In genomic region chr19:7856679-7857663, GRCh38 we compare ENCODE assay signal across 18 cellular contexts. TPM values are rescaled to one million over a fixed set of nuclear protein-coding genes. Genes with fewer than 3 reads are reported as not detected.
"Had no signal": no experiment of that assay in that cellular context is flagged by ENCODE, and none has a peak within 500 bp of the region (broad histone marks: within the 10 kb centered on the region; RNA-seq: fewer than 3 reads in every experiment).

No MANE protein-coding gene starts in this region.

- H3K4me3 Mint-ChIP-seq: activated CD8-positive, alpha-beta memory T cell treated with anti-CD3 and anti-CD28 coated beads, Interleukin-2, amount 10 ng/mL, durations not matched to agents 7 days and 5 days; activated naive CD8-positive, alpha-beta T cell treated with anti-CD3 and anti-CD28 coated beads for 36 hours; immature natural killer cell; natural killer cell; type B pancreatic cell had no signal

- DNase-seq: activated CD4-positive, alpha-beta T cell treated with anti-CD3 and anti-CD28 coated beads for 1 hour; activated CD4-positive, alpha-beta T cell treated with anti-CD3 and anti-CD28 coated beads, Interleukin-2, amount 50 U/mL, for 48 hours; activated CD8-positive, alpha-beta memory T cell treated with anti-CD3 and anti-CD28 coated beads, Interleukin-2, amount 10 ng/mL, durations not matched to agents 7 days and 5 days; activated gamma-delta T cell; activated naive CD8-positive, alpha-beta T cell treated with anti-CD3 and anti-CD28 coated beads for 36 hours; activated T-cell treated with anti-CD3 and anti-CD28 coated beads, Interleukin-2, amount 50 U/mL, for 48 hours; anterior cingulate cortex; immature natural killer cell; left colon; natural killer cell; stimulated activated CD4-positive, alpha-beta T cell treated with anti-CD3 and anti-CD28 coated beads, Interleukin-2, amount 100 ng/mL, for 24 hours; stimulated activated naive CD4-positive, alpha-beta T cell had no signal

- H3K4me3 ChIP-seq: esophagus muscularis mucosa, psoas muscle had no signal

- H3K27ac ChIP-seq: esophagus muscularis mucosa, psoas muscle had no signal

- H3K9me3 ChIP-seq: esophagus muscularis mucosa, psoas muscle had no signal

- H3K27ac Mint-ChIP-seq: activated CD8-positive, alpha-beta memory T cell treated with anti-CD3 and anti-CD28 coated beads, Interleukin-2, amount 10 ng/mL, durations not matched to agents 7 days and 5 days; activated naive CD8-positive, alpha-beta T cell treated with anti-CD3 and anti-CD28 coated beads for 36 hours; immature natural killer cell; natural killer cell; type B pancreatic cell had no signal

- H3K9me3 Mint-ChIP-seq: activated naive CD8-positive, alpha-beta T cell treated with anti-CD3 and anti-CD28 coated beads for 36 hours; immature natural killer cell; natural killer cell; type B pancreatic cell had no signal

- H3K4me1 Mint-ChIP-seq: activated CD8-positive, alpha-beta memory T cell treated with anti-CD3 and anti-CD28 coated beads, Interleukin-2, amount 10 ng/mL, durations not matched to agents 7 days and 5 days had no signal

- H3K36me3 Mint-ChIP-seq: activated CD8-positive, alpha-beta memory T cell treated with anti-CD3 and anti-CD28 coated beads, Interleukin-2, amount 10 ng/mL, durations not matched to agents 7 days and 5 days; activated naive CD8-positive, alpha-beta T cell treated with anti-CD3 and anti-CD28 coated beads for 36 hours; immature natural killer cell; natural killer cell; type B pancreatic cell had no signal

- ATAC-seq: activated CD8-positive, alpha-beta memory T cell treated with anti-CD3 and anti-CD28 coated beads, Interleukin-2, amount 10 ng/mL, durations not matched to agents 7 days and 5 days; left colon; natural killer cell; psoas muscle; sciatic nerve had no signal

RNA-seq across cellular contexts. Expression of gene PRR36, which starts 17.2 kb away (rescaled TPM):
- total RNA-seq: fibroblast of villous mesenchyme, psoas muscle had no signal
- polyA plus RNA-seq: immature natural killer cell, psoas muscle had no signal

RNA-seq across cellular contexts. Expression of gene LRRC8E, which starts 31.3 kb away (rescaled TPM):
- total RNA-seq: activated CD8-positive, alpha-beta memory T cell treated with anti-CD3 and anti-CD28 coated beads, Interleukin-2, amount 10 ng/mL, durations not matched to agents 7 days and 5 days; activated naive CD8-positive, alpha-beta T cell treated with anti-CD3 and anti-CD28 coated beads for 36 hours; natural killer cell; T-helper 2 cell treated with Interferon-gamma antibody and Interleukin-4, amounts not matched to agents 100 ng/mL and 5 ng/mL, for 36 hours had no signal
- polyA plus RNA-seq: immature natural killer cell had no signal

RNA-seq across cellular contexts. Expression of gene TGFBR3L, which starts 57.7 kb away (rescaled TPM):
- total RNA-seq: sciatic nerve had no signal
